18 cellular contexts compared by ENCODE assay signal in genomic region chr4:85243857-85244256, GRCh38.
A peak's percentile ranks its signal among the peaks of the same experiment; 100 is the strongest.
DNase-seq lines count a peak whose midpoint lies in the region; ATAC-seq and TF ChIP-seq lines count a peak whose summit lies in the region.
"Had no signal": no experiment of that assay in that cellular context is flagged by ENCODE, and none has a peak within 500 bp of the region (broad histone marks: within the 10 kb centered on the region; RNA-seq: fewer than 3 reads in every experiment).

No MANE protein-coding gene starts in this region.

- 0 out of 2 replicates have a peak, but pooled peaks have one; percentile 47 for ATAC-seq in HCT116
- ATAC-seq in left lung = peak; percentile 25
- ATAC-seq: natural killer cell had no signal

- CTCF ChIA-PET in HCT116 (lab: Charles Lee) = no interaction called here
- CTCF ChIA-PET in activated CD4-positive, alpha-beta memory T cell treated with anti-CD3 and anti-CD28 coated beads, Interleukin-2, amount 10 ng/mL, durations not matched to agents 7 days and 5 days (lab: Charles Lee) = no interaction called here

- H3K9me2 ChIP-seq in HCT116 (ENCODE audit: insufficient read depth) = no peaks in the 10 kb centered on the region

- H3K79me2 ChIP-seq in HCT116 (ENCODE audit: insufficient read depth, low read length) = no peaks in the 10 kb centered on the region

- H3K4me1 Mint-ChIP-seq in activated CD4-positive, alpha-beta memory T cell treated with anti-CD3 and anti-CD28 coated beads, Interleukin-2, amount 10 ng/mL, durations not matched to agents 7 days and 5 days = no peaks in the 10 kb centered on the region
- H3K4me1 Mint-ChIP-seq: natural killer cell had no signal

- no peak overlapping the region for H3K4me3 ChIP-seq in BE2C (ENCODE audit: low read depth, low read length)
- H3K4me3 ChIP-seq in HCT116 (replicated peaks in 1 of 2; ENCODE audit: low read depth in 1 of 2, low read length in 2 of 2) = no peak overlapping the region
- no peak overlapping the region for H3K4me3 ChIP-seq in choroid plexus epithelial cell (ENCODE audit: low read depth, low read length)
- H3K4me3 ChIP-seq in left lung = no peak overlapping the region
- H3K4me3 ChIP-seq: BLaER1 treated with 17β-estradiol and CSF1 and Interleukin-3, amounts not matched to agents 10 nM and 100 nM; lung; spleen had no signal

- no peaks in the 10 kb centered on the region for H3K9me3 ChIP-seq in BE2C
- H3K9me3 ChIP-seq in HCT116 (ENCODE audit: control insufficient read depth in 1 of 2, insufficient read depth in 1 of 2, low read depth in 1 of 2, low read length in 2 of 2) = no peaks in the 10 kb centered on the region
- peaks cover 0 to 8% of the 10 kb centered on the region in 2 donors for H3K9me3 ChIP-seq in left lung
- H3K9me3 ChIP-seq: BLaER1 treated with 17β-estradiol and CSF1 and Interleukin-3, amounts not matched to agents 10 nM and 100 nM had no signal

- H3K27me3 Mint-ChIP-seq in activated CD4-positive, alpha-beta memory T cell treated with anti-CD3 and anti-CD28 coated beads, Interleukin-2, amount 10 ng/mL, durations not matched to agents 7 days and 5 days = no peaks in the 10 kb centered on the region

- no peak for DNase-seq in BE2C
- no peak for DNase-seq in HCT116 (ENCODE audit: low read depth, low spot score)
- peak; percentile 13 for DNase-seq in choroid plexus epithelial cell (ENCODE audit: low read depth)
- no peak for DNase-seq in left lung
- no peak for DNase-seq in NCI-H1694 treated with DMSO at 0.1 percent for 48 hours (lab: John Stamatoyannopoulos, UW)
- DNase-seq in activated CD4-positive, alpha-beta memory T cell treated with anti-CD3 and anti-CD28 coated beads, Interleukin-2, amount 10 ng/mL, durations not matched to agents 7 days and 5 days = no peak
- no peak for DNase-seq in cerebellar nuclear complex (lab: John Stamatoyannopoulos, UW)
- DNase-seq: activated CD4-positive, alpha-beta T cell treated with anti-CD3 and anti-CD28 coated beads for 48 hours; activated CD8-positive, alpha-beta memory T cell treated with anti-CD3 and anti-CD28 coated beads, Interleukin-2, amount 50 U/mL, for 48 hours; activated naive CD4-positive, alpha-beta T cell; aorta; natural killer cell; NCI-H1048; NCI-H446; posterior cingulate gyrus; spleen had no signal

- H3K36me3 ChIP-seq in BE2C = no peaks in the 10 kb centered on the region
- no peaks in the 10 kb centered on the region for H3K36me3 ChIP-seq in HCT116 (ENCODE audit: control insufficient read depth in 1 of 2, insufficient read depth in 2 of 2, low read length in 2 of 2)
- H3K36me3 ChIP-seq in left lung = no peaks in the 10 kb centered on the region
- H3K36me3 ChIP-seq: BLaER1 treated with 17β-estradiol and CSF1 and Interleukin-3, amounts not matched to agents 10 nM and 100 nM; spleen had no signal

- H2AFZ ChIP-seq in HCT116 (ENCODE audit: low read depth, low read length, poor library complexity, severe bottlenecking) = no peak overlapping the region

- no peaks in the 10 kb centered on the region for H4K20me1 ChIP-seq in HCT116 (ENCODE audit: insufficient read depth)
- H4K20me1 ChIP-seq: BLaER1 treated with 17β-estradiol and CSF1 and Interleukin-3, amounts not matched to agents 10 nM and 100 nM had no signal

- intact Hi-C loops in HCT116 (cut with micrococcal nuclease) = no loop called here
- intact Hi-C loops in left lung (cut with DNase I) = no loop called here

- peaks cover 9% of the 10 kb centered on the region for H3K9me3 Mint-ChIP-seq in activated CD4-positive, alpha-beta memory T cell treated with anti-CD3 and anti-CD28 coated beads, Interleukin-2, amount 10 ng/mL, durations not matched to agents 7 days and 5 days

- no peak for TF ChIP-seq RAD21 in HCT116 (IDR thresholded peaks at IDR 0.05; ENCODE audit: low read depth)

- H3K4me3 Mint-ChIP-seq in activated CD4-positive, alpha-beta memory T cell treated with anti-CD3 and anti-CD28 coated beads, Interleukin-2, amount 10 ng/mL, durations not matched to agents 7 days and 5 days = no peak overlapping the region
- H3K4me3 Mint-ChIP-seq: natural killer cell had no signal

- no peak for TF ChIP-seq POLR2A in HCT116 (IDR thresholded peaks at IDR 0.05; ENCODE audit: borderline replicate concordance, extremely low read depth, insufficient read depth, insufficient read length)

- no peak overlapping the region for H3K9ac ChIP-seq in HCT116 (ENCODE audit: low read length)
- H3K9ac ChIP-seq: BLaER1 treated with 17β-estradiol and CSF1 and Interleukin-3, amounts not matched to agents 10 nM and 100 nM had no signal

- TF ChIP-seq CTCF in BE2C (IDR thresholded peaks at IDR 0.05; ENCODE audit: low read depth, low read length) (peak; percentile 44), HCT116 (IDR thresholded peaks at IDR 0.05 in 2 of 3, conservative IDR thresholded peaks at IDR 0.05 in 1 of 3; ENCODE audit: borderline replicate concordance in 1 of 3, insufficient read depth in 1 of 3, low read depth in 2 of 3, low read length in 2 of 3) (peak in 1 of 3 experiments; percentile 28; a peak in 1 of 6 replicates), choroid plexus epithelial cell (conservative IDR thresholded peaks at IDR 0.05; ENCODE audit: low read depth, low read length) (peak; percentile 22), left lung (IDR thresholded peaks at IDR 0.05) (no peak)

- POLR2A ChIA-PET in HCT116 (lab: Charles Lee) = no interaction called here
- POLR2A ChIA-PET in activated CD4-positive, alpha-beta memory T cell treated with anti-CD3 and anti-CD28 coated beads, Interleukin-2, amount 10 ng/mL, durations not matched to agents 7 days and 5 days (lab: Charles Lee) = no interaction called here

- BruUV-seq in HCT116 (replicated peaks; lab: Mats Ljungman, UMichigan) = no TSS peak

- H3K27ac Mint-ChIP-seq in activated CD4-positive, alpha-beta memory T cell treated with anti-CD3 and anti-CD28 coated beads, Interleukin-2, amount 10 ng/mL, durations not matched to agents 7 days and 5 days = no peak overlapping the region
- H3K27ac Mint-ChIP-seq: natural killer cell had no signal

- H3K4me1 ChIP-seq in BE2C = no peaks in the 10 kb centered on the region
- H3K4me1 ChIP-seq in HCT116 (ENCODE audit: control insufficient read depth in 1 of 2, insufficient read depth in 2 of 2, low read length in 2 of 2) = no peaks in the 10 kb centered on the region
- H3K4me1 ChIP-seq in left lung = no peaks in the 10 kb centered on the region
- H3K4me1 ChIP-seq: BLaER1 treated with 17β-estradiol and CSF1 and Interleukin-3, amounts not matched to agents 10 nM and 100 nM; spleen had no signal

- no peaks in the 10 kb centered on the region for H3K36me3 Mint-ChIP-seq in activated CD4-positive, alpha-beta memory T cell treated with anti-CD3 and anti-CD28 coated beads, Interleukin-2, amount 10 ng/mL, durations not matched to agents 7 days and 5 days (ENCODE audit: low read depth)

- no peak overlapping the region for H3K4me2 ChIP-seq in HCT116 (ENCODE audit: low read length)
- H3K4me2 ChIP-seq: BLaER1 treated with 17β-estradiol and CSF1 and Interleukin-3, amounts not matched to agents 10 nM and 100 nM had no signal

- RAD21 ChIA-PET in HCT116 (lab: Charles Lee; ENCODE audit: low non-redundant PET in 1 of 2, low total read pairs in 2 of 2, uncharacterized antibody in 2 of 2, unreplicated experiment in 2 of 2) = no interaction called here

- no peak overlapping the region for H3K27ac ChIP-seq in HCT116 (ENCODE audit: low read depth, low read length)
- no peak overlapping the region for H3K27ac ChIP-seq in left lung
- H3K27ac ChIP-seq: BLaER1 treated with 17β-estradiol and CSF1 and Interleukin-3, amounts not matched to agents 10 nM and 100 nM; spleen had no signal

- no peaks in the 10 kb centered on the region for H3K27me3 ChIP-seq in BE2C
- H3K27me3 ChIP-seq in HCT116 (ENCODE audit: insufficient read depth, low read length) = no peaks in the 10 kb centered on the region
- no peaks in the 10 kb centered on the region for H3K27me3 ChIP-seq in left lung
- H3K27me3 ChIP-seq: BLaER1 treated with 17β-estradiol and CSF1 and Interleukin-3, amounts not matched to agents 10 nM and 100 nM; spleen had no signal

TF ChIP-seq in HCT116, 20 proteins besides CTCF, POLR2A, EP300 and RAD21:
- no peak for TF ChIP-seq CBX3 (IDR thresholded peaks at IDR 0.05; ENCODE audit: low read depth)
- TF ChIP-seq EZH2phosphoT487 (IDR thresholded peaks at IDR 0.05; ENCODE audit: borderline replicate concordance) = no peak
- TF ChIP-seq SIN3A (IDR thresholded peaks at IDR 0.05; ENCODE audit: low read depth) = no peak
- TF ChIP-seq SP1 (IDR thresholded peaks at IDR 0.05; ENCODE audit: low read depth) = no peak
- no peak for TF ChIP-seq TCF7L2 (IDR thresholded peaks at IDR 0.05; ENCODE audit: borderline replicate concordance, extremely low read depth, insufficient read depth, insufficient read length)
- TF ChIP-seq ELF1 (IDR thresholded peaks at IDR 0.05; ENCODE audit: borderline replicate concordance, low read depth) = no peak
- TF ChIP-seq POLR2AphosphoS5 (IDR thresholded peaks at IDR 0.05; ENCODE audit: low read depth, low read length) = no peak
- TF ChIP-seq EZH2 (IDR thresholded peaks at IDR 0.05) = no peak
- no peak for TF ChIP-seq EGR1 (IDR thresholded peaks at IDR 0.05; ENCODE audit: low read depth)
- TF ChIP-seq JUND (IDR thresholded peaks at IDR 0.05) = no peak
- TF ChIP-seq, protein P1, sequence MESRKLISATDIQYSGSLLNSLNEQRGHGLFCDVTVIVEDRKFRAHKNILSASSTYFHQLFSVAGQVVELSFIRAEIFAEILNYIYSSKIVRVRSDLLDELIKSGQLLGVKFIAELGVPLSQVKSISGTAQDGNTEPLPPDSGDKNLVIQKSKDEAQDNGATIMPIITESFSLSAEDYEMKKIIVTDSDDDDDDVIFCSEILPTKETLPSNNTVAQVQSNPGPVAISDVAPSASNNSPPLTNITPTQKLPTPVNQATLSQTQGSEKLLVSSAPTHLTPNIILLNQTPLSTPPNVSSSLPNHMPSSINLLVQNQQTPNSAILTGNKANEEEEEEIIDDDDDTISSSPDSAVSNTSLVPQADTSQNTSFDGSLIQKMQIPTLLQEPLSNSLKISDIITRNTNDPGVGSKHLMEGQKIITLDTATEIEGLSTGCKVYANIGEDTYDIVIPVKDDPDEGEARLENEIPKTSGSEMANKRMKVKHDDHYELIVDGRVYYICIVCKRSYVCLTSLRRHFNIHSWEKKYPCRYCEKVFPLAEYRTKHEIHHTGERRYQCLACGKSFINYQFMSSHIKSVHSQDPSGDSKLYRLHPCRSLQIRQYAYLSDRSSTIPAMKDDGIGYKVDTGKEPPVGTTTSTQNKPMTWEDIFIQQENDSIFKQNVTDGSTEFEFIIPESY (IDR thresholded peaks at IDR 0.05; ENCODE audit: extremely low read depth, insufficient replicate concordance, low read length) = no peak

Comparison
In these comparisons a context has a peak if more than half of its experiments do, and no peak if none do; other contexts are left out.
1. CTCF ChIP-seq: peak in BE2C (single experiment) and choroid plexus epithelial cell (single experiment); none in left lung (0 of 2).